16 cellular contexts compared by ENCODE assay signal in genomic region chr10:69363666-69364065, GRCh38. TPM values are rescaled to one million over a fixed set of nuclear protein-coding genes. Genes with fewer than 3 reads are reported as not detected.
DNase-seq lines count a peak whose midpoint lies in the region; ATAC-seq, FAIRE-seq and TF ChIP-seq lines count a peak whose summit lies in the region.
"Had no signal": no experiment of that assay in that cellular context is flagged by ENCODE, and none has a peak within 500 bp of the region (broad histone marks: within the 10 kb centered on the region; RNA-seq: fewer than 3 reads in every experiment).

No MANE protein-coding gene starts in this region.

- no peaks in the 10 kb centered on the region for H3K9me3 ChIP-seq in neural progenitor cell (ENCODE audit: low read depth)
- H3K9me3 ChIP-seq: body of pancreas, SK-N-SH had no signal

- H3K4me1 Mint-ChIP-seq in T-helper 1 cell treated with Interleukin-12 subunit alpha and Interleukin-12 subunit beta and Interleukin-4 antibody, amounts not matched to agents 30 μg/mL and 1 μg/mL, for 36 hours (ENCODE audit: low read depth), result peaks cover 48% of the 10 kb centered on the region
- peaks cover 34% of the 10 kb centered on the region for H3K4me1 Mint-ChIP-seq in neural progenitor cell

- TF ChIP-seq CTCF in coronary artery (IDR thresholded peaks at IDR 0.05) (no peak), neural progenitor cell (IDR thresholded peaks at IDR 0.05) (no peak), GM10248 (IDR thresholded peaks at IDR 0.05; ENCODE audit: control extremely low read depth, extremely low read depth, low read depth, missing control alignments) (no peak)

- H3K36me3 ChIP-seq in neural progenitor cell, result no peaks in the 10 kb centered on the region

- peaks cover 24% of the 10 kb centered on the region for H3K36me3 Mint-ChIP-seq in T-helper 1 cell treated with Interleukin-12 subunit alpha and Interleukin-12 subunit beta and Interleukin-4 antibody, amounts not matched to agents 30 μg/mL and 1 μg/mL, for 36 hours (ENCODE audit: low read depth)
- H3K36me3 Mint-ChIP-seq in neural progenitor cell, result peaks cover 3% of the 10 kb centered on the region

- H3K27me3 ChIP-seq in neural progenitor cell, result no peaks in the 10 kb centered on the region
- H3K27me3 ChIP-seq: body of pancreas had no signal

- no peaks in the 10 kb centered on the region for H3K27me3 Mint-ChIP-seq in T-helper 1 cell treated with Interleukin-12 subunit alpha and Interleukin-12 subunit beta and Interleukin-4 antibody, amounts not matched to agents 30 μg/mL and 1 μg/mL, for 36 hours (ENCODE audit: low read depth)
- H3K27me3 Mint-ChIP-seq in neural progenitor cell (ENCODE audit: insufficient read depth, low read depth), result peaks cover 4% of the 10 kb centered on the region

- H2AFZ ChIP-seq in neural progenitor cell (replicated peaks), result no peak overlapping the region

- POLR2A ChIA-PET in GM10248 (lab: Yijun Ruan, JAX), result no interaction called here

- DNase-seq in T-helper 1 cell, result no peak
- DNase-seq in GM12891 (ENCODE audit: insufficient read length, low spot score), result no peak
- no peak for DNase-seq in coronary artery (ENCODE audit: low spot score)
- no peak for DNase-seq in neural progenitor cell (ENCODE audit: low spot score)
- no peak for DNase-seq in GM10248 (ENCODE audit: extremely low spot score)
- DNase-seq: 8988T, body of pancreas, left colon, NCI-H345, retina, SK-N-SH had no signal

- H3K9me3 Mint-ChIP-seq in T-helper 1 cell treated with Interleukin-12 subunit alpha and Interleukin-12 subunit beta and Interleukin-4 antibody, amounts not matched to agents 30 μg/mL and 1 μg/mL, for 36 hours, result no peaks in the 10 kb centered on the region
- no peaks in the 10 kb centered on the region for H3K9me3 Mint-ChIP-seq in neural progenitor cell

- no peaks in the 10 kb centered on the region for H3K79me2 ChIP-seq in neural progenitor cell (ENCODE audit: low read depth)

- H3K4me2 ChIP-seq in neural progenitor cell, result no peak overlapping the region

- H3K4me3 ChIP-seq in coronary artery (no peak overlapping the region), neural progenitor cell (no peak overlapping the region)
- H3K4me3 ChIP-seq: body of pancreas had no signal

- no peaks in the 10 kb centered on the region for H3F3A ChIP-seq in neural progenitor cell (ENCODE audit: low read depth)

- peak overlapping the region; percentile 73 to 97 for H3K27ac ChIP-seq in coronary artery
- H3K27ac ChIP-seq in neural progenitor cell, result no peak overlapping the region
- H3K27ac ChIP-seq: body of pancreas had no signal

- peak; percentile 13 for FAIRE-seq in GM12891 (lab: Jason Lieb, UNC)
- FAIRE-seq: endometrium had no signal

- H3K9ac ChIP-seq in neural progenitor cell, result no peak overlapping the region
- H3K9ac ChIP-seq: SK-N-SH had no signal

- no peaks in the 10 kb centered on the region for H4K20me1 ChIP-seq in neural progenitor cell (ENCODE audit: low read depth)

- H3K27ac Mint-ChIP-seq in T-helper 1 cell treated with Interleukin-12 subunit alpha and Interleukin-12 subunit beta and Interleukin-4 antibody, amounts not matched to agents 30 μg/mL and 1 μg/mL, for 36 hours, result peak overlapping the region; percentile 8
- peak overlapping the region; percentile 71 for H3K27ac Mint-ChIP-seq in neural progenitor cell

- no peak for ATAC-seq in GM18861 (IDR thresholded peaks at IDR 0.05; ENCODE audit: unreplicated experiment)
- no peak for ATAC-seq in HG03196 (IDR thresholded peaks at IDR 0.05; ENCODE audit: unreplicated experiment)
- ATAC-seq: body of pancreas, left colon had no signal

- CTCF ChIA-PET in GM10248 (lab: Yijun Ruan, JAX), result interaction anchor here (1.3 to 1.4 kb wide), 2 partner anchors 29 to 125 kb away, joined by 3 to 5 read pairs; no protein-coding TSS in a partner anchor

- peaks cover 13% of the 10 kb centered on the region for H3K4me1 ChIP-seq in neural progenitor cell

- H3K4me3 Mint-ChIP-seq in T-helper 1 cell treated with Interleukin-12 subunit alpha and Interleukin-12 subunit beta and Interleukin-4 antibody, amounts not matched to agents 30 μg/mL and 1 μg/mL, for 36 hours, result no peak overlapping the region
- H3K4me3 Mint-ChIP-seq in neural progenitor cell, result no peak overlapping the region

- TF ChIP-seq POLR2A in GM12891 (IDR thresholded peaks at IDR 0.05; ENCODE audit: low read depth, low read length), result no peak

TF ChIP-seq in GM12891, 5 proteins besides CTCF, POLR2A, EP300 and RAD21:
- TF ChIP-seq POU2F2 (IDR thresholded peaks at IDR 0.05; ENCODE audit: low read depth, low read length), result no peak
- no peak for TF ChIP-seq TAF1 (IDR thresholded peaks at IDR 0.05; ENCODE audit: low read depth, low read length)
- TF ChIP-seq SPI1 (IDR thresholded peaks at IDR 0.05; ENCODE audit: low read depth, low read length), result no peak
- no peak for TF ChIP-seq PAX5 (IDR thresholded peaks at IDR 0.05; ENCODE audit: insufficient read depth, low read length, severe bottlenecking)
- no peak for TF ChIP-seq POLR2AphosphoS5 (IDR thresholded peaks at IDR 0.05; ENCODE audit: low read depth, low read length)

RNA-seq across cellular contexts. Expression of gene TACR2, which starts 53.1 kb away (rescaled TPM):
- 0.18 TPM for polyA plus RNA-seq in GM12891 (2012; ENCODE audit: low read depth, missing spikeins)
- not detected in 2 replicates for total RNA-seq in neural progenitor cell (ENCODE audit: low replicate concordance)
- total RNA-seq: H4 had no signal
